In the genomic region with DNA sequence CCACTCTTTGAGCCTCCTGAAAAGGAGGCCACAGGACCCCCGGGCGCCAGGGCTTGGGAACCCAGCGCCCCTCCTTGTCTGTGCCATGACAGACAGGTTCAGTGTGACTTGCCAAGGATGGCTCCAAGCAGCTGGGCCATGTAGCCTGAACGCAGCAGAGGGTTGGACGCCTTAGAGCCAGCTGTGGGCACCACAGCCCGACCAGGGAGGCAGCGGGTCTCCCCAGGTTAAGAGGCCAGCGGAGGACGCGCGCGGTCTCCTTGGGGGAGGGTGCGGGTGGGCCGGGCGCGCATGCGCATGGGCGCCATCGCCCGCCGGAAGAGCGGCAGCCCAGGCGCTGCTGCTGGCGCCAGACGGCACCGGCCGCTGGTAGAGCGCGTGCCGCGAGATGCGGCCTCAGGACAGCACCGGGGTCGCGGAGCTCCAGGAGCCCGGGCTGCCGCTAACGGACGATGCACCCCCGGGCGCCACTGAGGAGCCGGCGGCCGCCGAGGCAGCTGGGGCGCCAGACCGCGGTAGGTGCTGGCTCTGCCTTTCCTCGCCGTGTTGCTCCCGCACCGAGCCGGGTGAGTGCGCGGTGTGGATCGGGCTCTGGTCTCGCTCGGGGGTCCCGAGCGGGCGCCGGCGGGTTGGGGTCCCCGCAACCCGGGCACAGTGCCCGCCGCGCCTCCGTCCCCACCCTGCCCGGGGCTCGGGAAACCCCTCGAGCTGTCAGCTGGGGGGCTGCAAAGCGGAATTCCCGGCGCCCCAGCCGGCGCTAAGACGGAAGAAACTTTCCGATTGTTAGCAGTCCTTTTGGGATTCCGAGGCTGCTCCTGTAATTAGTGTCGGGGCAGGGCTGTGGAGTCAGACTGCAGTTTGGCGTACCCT, we compare ENCODE assay signal across 8 cellular contexts. TPM values are rescaled to one million over a fixed set of nuclear protein-coding genes. Genes with fewer than 3 reads are reported as not detected.
DNase-seq lines count a peak whose midpoint lies in the region; ATAC-seq and TF ChIP-seq lines count a peak whose summit lies in the region.

A gene with protein sequence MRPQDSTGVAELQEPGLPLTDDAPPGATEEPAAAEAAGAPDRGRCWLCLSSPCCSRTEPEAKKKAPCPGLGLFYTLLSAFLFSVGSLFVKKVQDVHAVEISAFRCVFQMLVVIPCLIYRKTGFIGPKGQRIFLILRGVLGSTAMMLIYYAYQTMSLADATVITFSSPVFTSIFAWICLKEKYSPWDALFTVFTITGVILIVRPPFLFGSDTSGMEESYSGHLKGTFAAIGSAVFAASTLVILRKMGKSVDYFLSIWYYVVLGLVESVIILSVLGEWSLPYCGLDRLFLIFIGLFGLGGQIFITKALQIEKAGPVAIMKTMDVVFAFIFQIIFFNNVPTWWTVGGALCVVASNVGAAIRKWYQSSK (plus strand): TSS at position 333 of the 870 bp plus-strand sequence. CDS start 56 bp downstream, at position 389.

- peak; percentile 92 for ATAC-seq in HG03135 (IDR thresholded peaks at IDR 0.05; ENCODE audit: unreplicated experiment)

- 1 to 2% methylated on average over 82 of the region's 82 CpGs for WGBS in ectodermal cell, 2 experiments

- peak; percentile 98 for TF ChIP-seq POLR2A in GM18951 (IDR thresholded peaks at IDR 0.05; ENCODE audit: extremely low read depth, insufficient read depth, insufficient read length)

- no peaks in the 10 kb centered on the region for H3K9me3 ChIP-seq in ectodermal cell (ENCODE audit: control insufficient read depth, low read length)

- peak within 1 kb of the TSS; percentile 76 for H3K4me3 ChIP-seq in ectodermal cell (ENCODE audit: insufficient read depth, low read depth, low read length)

- no peaks in the 10 kb centered on the region for H3K36me3 ChIP-seq in ectodermal cell (ENCODE audit: control insufficient read depth, insufficient read depth, low read length)

- peaks cover 7% of the 10 kb centered on the region for H3K4me1 ChIP-seq in ectodermal cell (ENCODE audit: control insufficient read depth, insufficient read depth, low read length)

- H3K27me3 ChIP-seq in ectodermal cell (ENCODE audit: control insufficient read depth, insufficient read depth, low read length, poor library complexity, severe bottlenecking) = peaks cover 8% of the 10 kb centered on the region

- peak; percentile 76 for DNase-seq in Ammon's horn (ENCODE audit: low spot score)
- peak; percentile 40 for DNase-seq in NCI-H510A (lab: John Stamatoyannopoulos, UW)
- DNase-seq in activated CD4-positive, alpha-beta T cell treated with anti-CD3 and anti-CD28 coated beads, Interleukin-2, amount 50 U/mL, for 48 hours = peak; percentile 74 to 79
- DNase-seq in medulla oblongata (ENCODE audit: extremely low spot score) = peak; percentile 71
- peak; percentile 49 to 54 (median 54) for DNase-seq in stimulated activated CD4-positive, alpha-beta T cell treated with anti-CD3 and anti-CD28 coated beads, TNF-alpha, amount 100 ng/mL, for 48 hours (ENCODE audit: low read depth in 3 of 3)

- in situ Hi-C loops in GM18951 (cut with MboI; ENCODE audit: low sequenced_read_pairs, unreplicated experiment) = no loop called here

- no peak within 1 kb of the TSS for H3K27ac ChIP-seq in ectodermal cell (ENCODE audit: insufficient read depth, low read depth, low read length, poor library complexity, severe bottlenecking)

RNA-seq across cellular contexts. Expression of the gene that starts here (rescaled TPM):
- polyA plus RNA-seq in ectodermal cell (2013, experiment 1 of 4) = 14.4 TPM
- polyA plus RNA-seq in ectodermal cell (2013, experiment 2 of 4) = 17.7 TPM
- polyA plus RNA-seq in ectodermal cell (2013, experiment 3 of 4) = 13.8 TPM
- 16.1 TPM for polyA plus RNA-seq in ectodermal cell (2013, experiment 4 of 4)
